Comparison of ENCODE assay signal across 1 cellular context in the genomic region with DNA sequence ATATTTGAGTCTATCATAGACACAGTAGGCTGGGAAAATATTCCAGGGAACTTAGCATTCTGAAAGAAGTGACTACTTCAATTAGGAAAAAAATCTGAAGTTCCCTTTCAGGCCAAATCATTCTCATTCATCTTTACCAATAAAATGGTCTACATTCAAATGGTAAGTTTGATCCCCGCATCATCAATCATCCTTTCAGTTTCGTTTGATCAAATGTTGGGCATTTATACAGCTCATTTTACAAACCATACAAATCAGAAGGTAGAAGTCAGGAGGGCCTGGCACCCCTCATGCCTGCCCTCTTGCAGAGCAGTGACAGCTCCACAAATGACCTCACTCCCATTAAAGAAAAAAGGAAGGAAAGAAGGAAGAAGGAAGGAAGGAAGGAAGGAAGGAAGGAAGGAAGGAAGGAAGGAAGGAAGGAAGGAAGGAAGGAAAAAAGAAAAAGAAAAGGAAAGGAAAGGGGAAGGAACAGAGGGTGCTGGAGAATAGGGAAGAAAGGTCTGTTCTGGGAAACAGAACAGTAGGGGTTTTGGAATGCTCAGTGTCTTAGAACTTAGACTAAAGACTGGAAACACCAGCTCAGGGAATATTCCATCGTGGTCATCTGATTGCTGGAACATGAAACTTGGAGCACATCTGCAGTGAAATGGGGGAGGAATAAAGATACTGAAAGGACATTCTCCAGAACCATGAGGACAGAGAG.
TF ChIP-seq lines count a peak whose summit lies in the region.

No MANE protein-coding gene starts in this region.

TF ChIP-seq in WTC11, 78 proteins besides CTCF, POLR2A, EP300 and RAD21 (continued from another document):
- TF ChIP-seq ZNF532 (CRISPR knock-in tag; IDR thresholded peaks at IDR 0.05; ENCODE audit: borderline replicate concordance) (no peak), TCF7 (CRISPR knock-in tag; IDR thresholded peaks at IDR 0.05; ENCODE audit: low read depth) (no peak)
